ENCODE assay signal across 31 cellular contexts in genomic region chr1:49651136-49651535, GRCh38.
A peak's percentile ranks its signal among the peaks of the same experiment; 100 is the strongest.
DNase-seq lines count a peak whose midpoint lies in the region; ATAC-seq, FAIRE-seq and TF ChIP-seq lines count a peak whose summit lies in the region.
"Had no signal": no experiment of that assay in that cellular context is flagged by ENCODE, and none has a peak within 500 bp of the region (broad histone marks: within the 10 kb centered on the region; RNA-seq: fewer than 3 reads in every experiment).

No MANE protein-coding gene starts in this region.

- H3K4me1 ChIP-seq in GM23338 (ENCODE audit: insufficient read depth) (no peaks in the 10 kb centered on the region), mesendoderm (ENCODE audit: control insufficient read depth, low read depth, low read length) (no peaks in the 10 kb centered on the region)
- H3K4me1 ChIP-seq: A549, HAP-1 had no signal

- no peak overlapping the region for H3K23ac ChIP-seq in mesendoderm (ENCODE audit: low read length)

- H3K4me2 ChIP-seq in GM23338 (no peak overlapping the region), mesendoderm (ENCODE audit: low read length) (no peak overlapping the region)
- H3K4me2 ChIP-seq: A549 had no signal

- ATAC-seq in GM23338: no peak
- no peak for ATAC-seq in GM19452 (IDR thresholded peaks at IDR 0.05; ENCODE audit: unreplicated experiment)
- ATAC-seq: A549, K562, Panc1 had no signal

- DNase-seq in NCI-H82 (lab: John Stamatoyannopoulos, UW) (peak; percentile 26), NCI-H82 treated with DMSO at 0.1 percent for 48 hours (lab: John Stamatoyannopoulos, UW; ENCODE audit: unreplicated experiment) (no peak), GM23338 (ENCODE audit: low spot score) (peak; percentile 0), mesendoderm (peak; percentile 11), RCC 7860 (ENCODE audit: low spot score) (no peak), mucosa of gallbladder (ENCODE audit: low spot score) (no peak)
- DNase-seq: DMS153; GDM1; GM23248; HFFc6; Kasumi-1; MV-4-11; NCI-H1105; NCI-H1436 treated with DMSO at 0.1 percent for 48 hours; NCI-H187 treated with DMSO at 0.1 percent for 48 hours; NCI-H2107; NCI-H69; NK-92 treated with Interleukin-12 subunit alpha and Interleukin-12 subunit beta, amount 100 ng/mL, for 24 hours; SHP77 treated with DMSO at 0.1 percent for 48 hours; T-helper 1 cell had no signal

- H3K27me3 Mint-ChIP-seq in GM23338 (ENCODE audit: insufficient read depth, low read depth, poor library complexity): peaks cover 1% of the 10 kb centered on the region
- H3K27me3 Mint-ChIP-seq: B cell had no signal

- H4K8ac ChIP-seq in mesendoderm (ENCODE audit: low read depth, low read length): no peak overlapping the region

- H3K27me3 ChIP-seq in GM23338 (ENCODE audit: insufficient read depth) (no peaks in the 10 kb centered on the region), mesendoderm (ENCODE audit: insufficient read depth, low read length, poor library complexity) (no peaks in the 10 kb centered on the region)

- H3K4me3 Mint-ChIP-seq in GM23338: no peak overlapping the region
- H3K4me3 Mint-ChIP-seq: B cell; HFFc6; T-helper 2 cell treated with Interferon-gamma antibody and Interleukin-4, amounts not matched to agents 5 μg/mL and 100 μg/mL, for 36 hours had no signal

- no peak overlapping the region for H3K27ac Mint-ChIP-seq in GM23338
- H3K27ac Mint-ChIP-seq: B cell; HFFc6; T-helper 2 cell treated with Interferon-gamma antibody and Interleukin-4, amounts not matched to agents 5 μg/mL and 100 μg/mL, for 36 hours had no signal

- no peak overlapping the region for H2AFZ ChIP-seq in GM23338
- H2AFZ ChIP-seq: GM23248 had no signal

- H2BK120ac ChIP-seq in mesendoderm (ENCODE audit: low read depth, low read length): no peak overlapping the region

- no peaks in the 10 kb centered on the region for H4K20me1 ChIP-seq in GM23338 (replicated peaks; ENCODE audit: insufficient read depth)

- peaks cover 25% of the 10 kb centered on the region for H3K9me3 Mint-ChIP-seq in GM23338

- no peak for FAIRE-seq in RCC 7860 (lab: Jason Lieb, UNC)
- FAIRE-seq: A549, GM12891, GM19239, HTR-8/SVneo, K562 had no signal

- H3K56ac ChIP-seq in mesendoderm (ENCODE audit: low read length): no peak overlapping the region

- H3K79me1 ChIP-seq in mesendoderm (ENCODE audit: low read length): no peaks in the 10 kb centered on the region

- no peak overlapping the region for H2BK5ac ChIP-seq in mesendoderm (ENCODE audit: low read length)

- H3K36me3 Mint-ChIP-seq in GM23338 (ENCODE audit: low read depth): peaks cover 24% of the 10 kb centered on the region

- TF ChIP-seq CTCF in GM23338 (conservative IDR thresholded peaks at IDR 0.05; ENCODE audit: low read depth in 2 of 2): peak in 1 of 2 experiments; percentile 20; a peak in 1 of 4 replicates
- peak; percentile 14; the same call in 1 of the 2 replicates for TF ChIP-seq CTCF in VCaP (conservative IDR thresholded peaks at IDR 0.05)

- WGBS in mesendoderm (ENCODE audit: extremely low coverage, insufficient coverage, low lambda C conversion rate): no CpG with 5 or more reads among the region's 3 CpGs

- no peak overlapping the region for H3K4me3 ChIP-seq in GM23338
- H3K4me3 ChIP-seq in mesendoderm (ENCODE audit: low read length): no peak overlapping the region
- H3K4me3 ChIP-seq: A549, GM23248, HAP-1, K562 had no signal

- H2BK15ac ChIP-seq in mesendoderm (replicated peaks; ENCODE audit: low read depth): no peak overlapping the region

- no peaks in the 10 kb centered on the region for H3K9me2 ChIP-seq in GM23338 (ENCODE audit: insufficient read depth)

- no peak overlapping the region for H3K18ac ChIP-seq in mesendoderm (ENCODE audit: low read length)

- H3K4ac ChIP-seq in mesendoderm (ENCODE audit: low read depth, low read length): no peak overlapping the region

- no peaks in the 10 kb centered on the region for H3F3A ChIP-seq in GM23338 (replicated peaks; ENCODE audit: low read depth)

- no peak overlapping the region for H2AK5ac ChIP-seq in mesendoderm (ENCODE audit: low read length)

- H3K4me1 Mint-ChIP-seq in GM23338: no peaks in the 10 kb centered on the region
- H3K4me1 Mint-ChIP-seq: B cell had no signal

- H3K27ac ChIP-seq in GM23338 (ENCODE audit: low read depth) (no peak overlapping the region), VCaP (no peak overlapping the region), mesendoderm (ENCODE audit: low read depth, low read length) (no peak overlapping the region)
- H3K27ac ChIP-seq: A549, GM23248 had no signal

- no peak overlapping the region for H4K5ac ChIP-seq in mesendoderm (ENCODE audit: low read length)

- H3K9ac ChIP-seq in mesendoderm (ENCODE audit: low read length): no peak overlapping the region
- H3K9ac ChIP-seq: GM23248 had no signal

- H3K79me2 ChIP-seq in GM23338 (replicated peaks; ENCODE audit: insufficient read depth): no peaks in the 10 kb centered on the region
- no peaks in the 10 kb centered on the region for H3K79me2 ChIP-seq in mesendoderm (ENCODE audit: control insufficient read depth, insufficient read depth, low read length)

- peaks cover 5% of the 10 kb centered on the region; the same call in 1 of the 2 replicates for H3K36me3 ChIP-seq in GM23338 (ENCODE audit: insufficient read depth)
- H3K36me3 ChIP-seq in mesendoderm (ENCODE audit: control insufficient read depth, insufficient read depth, low read length): no peaks in the 10 kb centered on the region
- H3K36me3 ChIP-seq: HAP-1 had no signal

TF ChIP-seq in GM23338, 12 proteins besides CTCF, POLR2A, EP300 and RAD21 (continues in another document):
- TF ChIP-seq JUNB (IDR thresholded peaks at IDR 0.05; ENCODE audit: unreplicated experiment) (no peak), STAT1 (IDR thresholded peaks at IDR 0.05; ENCODE audit: unreplicated experiment) (no peak), REST (IDR thresholded peaks at IDR 0.05; ENCODE audit: unreplicated experiment) (no peak), ZNF114 (CRISPR knock-in tag; IDR thresholded peaks at IDR 0.05) (no peak), EZH2phosphoT487 (IDR thresholded peaks at IDR 0.05; ENCODE audit: unreplicated experiment) (no peak), ETS1 (IDR thresholded peaks at IDR 0.05) (no peak)

Comparison
In these comparisons a context has a peak if more than half of its experiments do, and no peak if none do; other contexts are left out.
1. DNase-seq: peak in NCI-H82 (single experiment), GM23338 (single experiment) and mesendoderm (single experiment); none in NCI-H82 treated with DMSO at 0.1 percent for 48 hours (single experiment), RCC 7860 (single experiment) and mucosa of gallbladder (single experiment).